In genomic region chr1:157992813-157993178, GRCh38 we compare ENCODE assay signal across 8 cellular contexts. TPM values are rescaled to one million over a fixed set of nuclear protein-coding genes. Genes with fewer than 3 reads are reported as not detected.
A peak's percentile ranks its signal among the peaks of the same experiment; 100 is the strongest.
DNase-seq lines count a peak whose midpoint lies in the region; ATAC-seq and TF ChIP-seq lines count a peak whose summit lies in the region.

No MANE protein-coding gene starts in this region.

- intact Hi-C loops in right cardiac atrium (cut with DNase I) = loop anchor here (5.0 to 10.0 kb wide), 5 partner anchors 45 to 130 kb away; no protein-coding TSS in a partner anchor

- peak overlapping the region; percentile 79 for H3K4me3 ChIP-seq in HFF-Myc (replicated peaks; ENCODE audit: low read depth, low read length)
- peak overlapping the region; percentile 95 for H3K4me3 ChIP-seq in right cardiac atrium (ENCODE audit: low read length)
- peak overlapping the region; percentile 97 for H3K4me3 ChIP-seq in skeletal muscle satellite cell (ENCODE audit: low read length)

- TF ChIP-seq CTCF in HFF-Myc (IDR thresholded peaks at IDR 0.05; ENCODE audit: low read depth, low read length, missing control alignments) = no peak
- no peak for TF ChIP-seq CTCF in WTC11 (IDR thresholded peaks at IDR 0.05)

- peaks cover 2% of the 10 kb centered on the region; the same call in 1 of the 2 replicates for H3K27me3 Mint-ChIP-seq in WTC11 (ENCODE audit: low read depth)

- H3K36me3 ChIP-seq in skeletal muscle satellite cell (ENCODE audit: insufficient read depth, low read length) = peaks cover 7% of the 10 kb centered on the region

- H3K4me1 Mint-ChIP-seq in WTC11 = peaks cover 41% of the 10 kb centered on the region

- peak overlapping the region; percentile 90 for H3K4me3 Mint-ChIP-seq in WTC11

- CTCF ChIA-PET in WTC11 (lab: Charles Lee) = interaction anchor here (0.6 to 10.3 kb wide), 45 partner anchors 8 to 695 kb away, joined by 3 to 475 read pairs (median 8); no protein-coding TSS in a partner anchor

- H3K9me3 ChIP-seq in right cardiac atrium (ENCODE audit: control insufficient read depth, low read length) (no peaks in the 10 kb centered on the region), skeletal muscle satellite cell (replicated peaks; ENCODE audit: low read length) (no peaks in the 10 kb centered on the region)

- no peak for ATAC-seq in WTC11
- ATAC-seq in right cardiac atrium = peak; percentile 28 to 37
- ATAC-seq in GM19395 (IDR thresholded peaks at IDR 0.05; ENCODE audit: unreplicated experiment) = no peak

- DNase-seq in HFF-Myc (ENCODE audit: extremely low read depth, low read depth) = no peak
- DNase-seq in WTC11 (ENCODE audit: low spot score) = no peak
- DNase-seq in right cardiac atrium = no peak
- DNase-seq in HT-29 (ENCODE audit: low spot score) = no peak
- DNase-seq in stimulated activated CD4-positive, alpha-beta T cell treated with anti-CD3 and anti-CD28 coated beads, Interleukin-4, amount 100 ng/mL, for 24 hours = no peak
- DNase-seq in GF-D8 (lab: John Stamatoyannopoulos, UW) = no peak

- no peaks in the 10 kb centered on the region for H3K27me3 ChIP-seq in right cardiac atrium (ENCODE audit: control insufficient read depth, insufficient read depth)
- peaks cover 21% of the 10 kb centered on the region for H3K27me3 ChIP-seq in skeletal muscle satellite cell (ENCODE audit: control insufficient read depth, insufficient read depth, low read length)

- no peak overlapping the region; the same call in 1 of the 2 replicates for H3K27ac Mint-ChIP-seq in WTC11

- H3K27ac ChIP-seq in right cardiac atrium (ENCODE audit: low read length) = peak overlapping the region; percentile 5

- H3K36me3 Mint-ChIP-seq in WTC11 = no peaks in the 10 kb centered on the region

- H3K9me3 Mint-ChIP-seq in WTC11 = no peaks in the 10 kb centered on the region

- peak overlapping the region; percentile 75 for H3K4me2 ChIP-seq in skeletal muscle satellite cell (ENCODE audit: low read length)

- peak overlapping the region; percentile 89 for H3K9ac ChIP-seq in skeletal muscle satellite cell (ENCODE audit: low read depth, low read length)

- WGBS in right cardiac atrium = 4% methylated on average over 8 of the region's 8 CpGs

- POLR2A ChIA-PET in WTC11 (lab: Charles Lee) = interaction anchor here (0.6 to 1.3 kb wide), 4 partner anchors 14 to 78 kb away, joined by 3 to 7 read pairs (median 4); no protein-coding TSS in a partner anchor

- H3K4me1 ChIP-seq in right cardiac atrium (ENCODE audit: control insufficient read depth, insufficient read depth, low read length) (peaks cover 8% of the 10 kb centered on the region), skeletal muscle satellite cell (ENCODE audit: control insufficient read depth, insufficient read depth, low read length) (peaks cover 34% of the 10 kb centered on the region)

TF ChIP-seq in WTC11, 78 proteins besides CTCF, POLR2A, EP300 and RAD21:
- TF ChIP-seq NFYB (CRISPR knock-in tag; conservative IDR thresholded peaks at IDR 0.05; ENCODE audit: low read depth) (no peak), PRRX2 (CRISPR knock-in tag; IDR thresholded peaks at IDR 0.05) (no peak)

RNA-seq across cellular contexts. Expression of gene KIRREL1, which starts 0.6 kb away (rescaled TPM):
- total RNA-seq in WTC11 (2021) = 32.8 to 42.4 TPM (median 32.9 TPM) in 3 replicates
- total RNA-seq in right cardiac atrium = 10 to 100 TPM; 11.7 to 19.0 (median 15.6) TPM
- polyA plus RNA-seq in right cardiac atrium = 6.0 TPM
- 83.4 and 83.9 TPM in 2 replicates for total RNA-seq in skeletal muscle satellite cell (2012; rRNA removed)
- total RNA-seq in HT-29 (2014; rRNA removed; shearing (Covaris generic)) = 6.8 and 7.3 TPM in 2 replicates

Comparison
In these comparisons a context has a peak if more than half of its experiments do, and no peak if none do; other contexts are left out.
1. ATAC-seq: peak in right cardiac atrium (2 of 2); none in WTC11 (single experiment) and GM19395 (single experiment).
2. Peak in every context shown above with its lines, with median percentiles within 50 percentile points of each other: H3K4me3 ChIP-seq.